ENCODE assay signal across 8 cellular contexts in the genomic region with DNA sequence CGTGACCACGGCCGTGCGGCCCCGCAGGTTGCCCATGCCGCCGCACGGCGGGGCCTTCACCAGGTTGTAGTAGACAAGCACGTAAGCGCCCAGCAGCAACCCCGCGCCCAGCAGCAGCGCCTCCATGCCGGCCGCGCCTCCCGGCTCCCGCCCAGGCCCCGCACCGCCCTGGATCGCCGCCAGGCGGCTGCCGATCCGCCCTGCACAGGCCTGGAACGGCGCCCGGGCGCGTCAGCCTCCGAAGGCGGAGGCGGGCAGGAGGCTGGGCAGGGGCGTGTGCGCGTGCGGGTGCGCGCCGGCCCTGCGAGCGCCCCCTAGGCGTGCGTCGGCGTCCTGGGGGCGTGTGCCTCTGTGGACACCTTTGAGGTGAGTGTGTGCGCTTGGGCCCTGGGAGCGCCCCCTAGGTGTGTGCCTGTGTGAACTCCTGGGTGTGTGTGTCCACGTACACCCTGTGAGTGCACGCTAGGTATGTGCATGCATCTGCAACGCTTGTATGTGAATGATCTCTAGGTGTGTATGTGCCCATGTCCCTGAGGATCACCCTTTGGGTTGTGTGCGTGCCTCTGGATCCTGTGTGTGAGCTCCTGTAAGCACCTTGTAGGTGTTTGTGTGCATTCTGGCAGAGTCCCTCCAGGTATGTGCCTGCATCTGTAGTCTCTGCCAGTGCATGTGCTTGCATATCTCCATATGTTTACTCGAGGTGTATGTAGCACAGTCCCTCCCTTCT. TPM values are rescaled to one million over a fixed set of nuclear protein-coding genes. Genes with fewer than 3 reads are reported as not detected.
DNase-seq lines count a peak whose midpoint lies in the region; ATAC-seq and TF ChIP-seq lines count a peak whose summit lies in the region.

A gene with protein sequence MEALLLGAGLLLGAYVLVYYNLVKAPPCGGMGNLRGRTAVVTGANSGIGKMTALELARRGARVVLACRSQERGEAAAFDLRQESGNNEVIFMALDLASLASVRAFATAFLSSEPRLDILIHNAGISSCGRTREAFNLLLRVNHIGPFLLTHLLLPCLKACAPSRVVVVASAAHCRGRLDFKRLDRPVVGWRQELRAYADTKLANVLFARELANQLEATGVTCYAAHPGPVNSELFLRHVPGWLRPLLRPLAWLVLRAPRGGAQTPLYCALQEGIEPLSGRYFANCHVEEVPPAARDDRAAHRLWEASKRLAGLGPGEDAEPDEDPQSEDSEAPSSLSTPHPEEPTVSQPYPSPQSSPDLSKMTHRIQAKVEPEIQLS (minus strand): TSS at position 261 of the 727 bp plus-strand sequence. CDS start 135 bp downstream, at position 126.

- peak; percentile 16 for TF ChIP-seq POLR2A in right lobe of liver (IDR thresholded peaks at IDR 0.05)

- peaks cover 1 to 10% (median 2%) of the 10 kb centered on the region in 3 donors for H3K27me3 Mint-ChIP-seq in CD14-positive monocyte (ENCODE audit: low read depth in 3 of 3)
- no peaks in the 10 kb centered on the region for H3K27me3 Mint-ChIP-seq in activated CD4-positive, alpha-beta memory T cell treated with anti-CD3 and anti-CD28 coated beads for 36 hours

- POLR2A ChIA-PET in activated CD4-positive, alpha-beta memory T cell treated with anti-CD3 and anti-CD28 coated beads for 36 hours (lab: Charles Lee): interaction anchor here (0.5 to 2.1 kb wide), 7 partner anchors 47 to 184 kb away, joined by 3 to 10 read pairs (median 3); no protein-coding TSS in a partner anchor

- peaks cover 0 to 2% (median 0%) of the 10 kb centered on the region in 7 donors for H3K9me3 Mint-ChIP-seq in CD14-positive monocyte
- H3K9me3 Mint-ChIP-seq in activated CD4-positive, alpha-beta memory T cell treated with anti-CD3 and anti-CD28 coated beads for 36 hours: no peaks in the 10 kb centered on the region

- peaks cover 29 to 30% of the 10 kb centered on the region in 2 donors for H3K36me3 Mint-ChIP-seq in CD14-positive monocyte
- H3K36me3 Mint-ChIP-seq in activated CD4-positive, alpha-beta memory T cell treated with anti-CD3 and anti-CD28 coated beads for 36 hours: peaks cover 26% of the 10 kb centered on the region

- TF ChIP-seq CTCF in CD14-positive monocyte (IDR thresholded peaks at IDR 0.05): peak; percentile 99
- TF ChIP-seq CTCF in right lobe of liver (IDR thresholded peaks at IDR 0.05): peak; percentile 95 to 97 (median 96)

- H3K9me3 ChIP-seq in right lobe of liver: no peaks in the 10 kb centered on the region

- peak within 1 kb of the TSS; percentile 90 to 96 for H3K4me3 Mint-ChIP-seq in CD14-positive monocyte
- peak within 1 kb of the TSS; percentile 97 for H3K4me3 Mint-ChIP-seq in activated CD4-positive, alpha-beta memory T cell treated with anti-CD3 and anti-CD28 coated beads for 36 hours

- H3K36me3 ChIP-seq in right lobe of liver: peaks cover 0 to 10% (median 3%) of the 10 kb centered on the region in 4 donors

- H3K27ac ChIP-seq in right lobe of liver: peak within 1 kb of the TSS; percentile 69 to 80 (median 69)

- H3K27ac Mint-ChIP-seq in CD14-positive monocyte: peak within 1 kb of the TSS; percentile 56 to 79 (median 64)
- peak within 1 kb of the TSS; percentile 89 for H3K27ac Mint-ChIP-seq in activated CD4-positive, alpha-beta memory T cell treated with anti-CD3 and anti-CD28 coated beads for 36 hours

- peaks cover 26% of the 10 kb centered on the region for H3K4me1 Mint-ChIP-seq in CD14-positive monocyte
- H3K4me1 Mint-ChIP-seq in activated CD4-positive, alpha-beta memory T cell treated with anti-CD3 and anti-CD28 coated beads for 36 hours (ENCODE audit: low read depth): peaks cover 27% of the 10 kb centered on the region

- peaks cover 0 to 18% (median 4%) of the 10 kb centered on the region in 4 donors for H3K4me1 ChIP-seq in right lobe of liver

- intact Hi-C loops in CD14-positive monocyte (cut with micrococcal nuclease) (loop anchor here (2.0 to 10.0 kb wide), 3 partner anchors 48 to 212 kb away; a partner anchor contains a TSS), right lobe of liver (cut with DNase I) (no loop called here)
- intact Hi-C loops in activated CD4-positive, alpha-beta memory T cell treated with anti-CD3 and anti-CD28 coated beads for 36 hours (cut with micrococcal nuclease): loop anchor here (1.0 to 10.0 kb wide), 6 partner anchors 48 to 258 kb away; a partner anchor contains a TSS

- WGBS in right lobe of liver (ENCODE audit: insufficient coverage, low coverage, low lambda C conversion rate, missing lambda C conversion rate): 0% methylated on average over 8 of the region's 55 CpGs

- no peaks in the 10 kb centered on the region for H3K27me3 ChIP-seq in right lobe of liver

- CTCF ChIA-PET in activated CD4-positive, alpha-beta memory T cell treated with anti-CD3 and anti-CD28 coated beads for 36 hours (lab: Charles Lee): interaction anchor here (0.6 to 5.4 kb wide), 33 partner anchors 9 to 256 kb away, joined by 3 to 36 read pairs (median 5); a partner anchor contains a TSS

- ATAC-seq in GM19397 (IDR thresholded peaks at IDR 0.05; ENCODE audit: unreplicated experiment) (peak; percentile 86), HG03565 (IDR thresholded peaks at IDR 0.05; ENCODE audit: unreplicated experiment) (peak; percentile 82), right lobe of liver (peak; percentile 86 to 97 (median 94))

- H3K4me3 ChIP-seq in right lobe of liver: peak within 1 kb of the TSS; percentile 57 to 78 (median 74)

- DNase-seq in CD14-positive monocyte (ENCODE audit: low spot score) (peak; percentile 87), NCI-H748 treated with DMSO at 0.1 percent for 48 hours (lab: John Stamatoyannopoulos, UW) (peak; percentile 96), dermis microvascular lymphatic vessel endothelial cell (ENCODE audit: low read depth in 2 of 2) (peak; percentile 76 to 95), right lobe of liver (peak; percentile 95 to 97 (median 95))
- DNase-seq in activated CD4-positive, alpha-beta memory T cell treated with anti-CD3 and anti-CD28 coated beads for 36 hours: peak; percentile 94
- peak; percentile 92 to 93 for DNase-seq in stimulated activated CD4-positive, alpha-beta T cell treated with anti-CD3 and anti-CD28 coated beads, Interleukin-4, amount 100 ng/mL, for 48 hours (ENCODE audit: low read depth in 2 of 2)

RNA-seq across cellular contexts. Expression of the gene that starts here (rescaled TPM):
- polyA plus RNA-seq in CD14-positive monocyte: 1 to 10 TPM; 3.7 to 4.5 TPM
- total RNA-seq in activated CD4-positive, alpha-beta memory T cell treated with anti-CD3 and anti-CD28 coated beads for 36 hours: 10 to 100 TPM; 18.0 to 20.6 TPM
- 9.1 and 10.6 TPM in 2 replicates for total RNA-seq in dermis microvascular lymphatic vessel endothelial cell
- total RNA-seq in right lobe of liver: 10 to 100 TPM in 3 of 6 experiments, 1 to 10 TPM in 3; 3.4 to 27.4 (median 8.8) TPM

Comparison
In these comparisons a context has a peak if more than half of its experiments do, and no peak if none do; other contexts are left out.
1. Peak in every context shown above with its lines: DNase-seq, ATAC-seq, H3K4me3 ChIP-seq and H3K27ac ChIP-seq.
2. intact Hi-C loops: an anchor here in CD14-positive monocyte (2.0 to 10.0 kb wide) and activated CD4-positive, alpha-beta memory T cell treated with anti-CD3 and anti-CD28 coated beads for 36 hours (1.0 to 10.0 kb wide); none called in right lobe of liver.